Comparison of ENCODE assay signal across 19 cellular contexts in genomic region chr20:5061209-5061608, GRCh38. TPM values are rescaled to one million over a fixed set of nuclear protein-coding genes. Genes with fewer than 3 reads are reported as not detected.
DNase-seq lines count a peak whose midpoint lies in the region; ATAC-seq and TF ChIP-seq lines count a peak whose summit lies in the region.
"Had no signal": no experiment of that assay in that cellular context is flagged by ENCODE, and none has a peak within 500 bp of the region (broad histone marks: within the 10 kb centered on the region; RNA-seq: fewer than 3 reads in every experiment).

No MANE protein-coding gene starts in this region.

- no peak overlapping the region for H3K27ac ChIP-seq in H9 (ENCODE audit: insufficient read length, low read depth, low read length)
- H3K27ac ChIP-seq in PC-9, result peak overlapping the region; percentile 93
- no peak overlapping the region for H3K27ac ChIP-seq in endodermal cell (ENCODE audit: low read depth, low read length)
- H3K27ac ChIP-seq in trophoblast cell (ENCODE audit: low read depth, low read length), result peak overlapping the region; percentile 36
- H3K27ac ChIP-seq in suprapubic skin, result no peak overlapping the region
- H3K27ac ChIP-seq: BLaER1, heart right ventricle, HL-60, left ventricle myocardium inferior, right atrium auricular region had no signal

- H2AK5ac ChIP-seq in H9 (ENCODE audit: insufficient read length, low read length), result no peak overlapping the region
- H2AK5ac ChIP-seq in trophoblast cell (ENCODE audit: low read length), result no peak overlapping the region

- no peak overlapping the region for H2BK5ac ChIP-seq in H9 (ENCODE audit: insufficient read length, low read length)
- no peak overlapping the region for H2BK5ac ChIP-seq in trophoblast cell (ENCODE audit: low read depth, low read length, poor library complexity)

- H3K14ac ChIP-seq in H9 (ENCODE audit: insufficient read depth, low read length) (no peak overlapping the region), trophoblast cell (ENCODE audit: low read length) (no peak overlapping the region)

- H3K9me3 Mint-ChIP-seq in H9 (peaks cover 0 to 4% of the 10 kb centered on the region in 2 experiments; a peak in 1 of 5 replicates), endodermal cell (peaks cover 3% of the 10 kb centered on the region)
- H3K9me3 Mint-ChIP-seq in activated naive CD8-positive, alpha-beta T cell treated with anti-CD3 and anti-CD28 coated beads, Interleukin-2, amount 50 U/mL, for 24 hours, result no peaks in the 10 kb centered on the region
- H3K9me3 Mint-ChIP-seq: natural killer cell treated with Interleukin-12 subunit alpha and Interleukin-12 subunit beta and Interleukin-15 and Interleukin-18, amount 100 ng/mL, for 72 hours had no signal

- no peaks in the 10 kb centered on the region for H3K27me3 ChIP-seq in H9 (ENCODE audit: insufficient read depth, low read length)
- H3K27me3 ChIP-seq in PC-9 (ENCODE audit: insufficient read depth, low read depth), result no peaks in the 10 kb centered on the region
- no peaks in the 10 kb centered on the region for H3K27me3 ChIP-seq in endodermal cell (ENCODE audit: control insufficient read depth, insufficient read depth, low read length, poor library complexity, severe bottlenecking)
- H3K27me3 ChIP-seq in trophoblast cell (ENCODE audit: insufficient read depth, low read length), result no peaks in the 10 kb centered on the region
- no peaks in the 10 kb centered on the region for H3K27me3 ChIP-seq in suprapubic skin
- H3K27me3 ChIP-seq: BLaER1, heart right ventricle, right atrium auricular region had no signal

- H3K4me3 Mint-ChIP-seq in H9 (no peak overlapping the region), endodermal cell (no peak overlapping the region)
- H3K4me3 Mint-ChIP-seq in activated naive CD8-positive, alpha-beta T cell treated with anti-CD3 and anti-CD28 coated beads, Interleukin-2, amount 50 U/mL, for 24 hours, result no peak overlapping the region
- H3K4me3 Mint-ChIP-seq: activated naive CD8-positive, alpha-beta T cell; natural killer cell treated with Interleukin-12 subunit alpha and Interleukin-12 subunit beta and Interleukin-15 and Interleukin-18, amount 100 ng/mL, for 72 hours had no signal

- no peak overlapping the region for H2BK15ac ChIP-seq in H9 (ENCODE audit: low read depth, low read length)

- H3K4me1 Mint-ChIP-seq in H9 (peaks cover 15 to 16% of the 10 kb centered on the region in 2 experiments), endodermal cell (peaks cover 11% of the 10 kb centered on the region)
- H3K4me1 Mint-ChIP-seq in activated naive CD8-positive, alpha-beta T cell treated with anti-CD3 and anti-CD28 coated beads, Interleukin-2, amount 50 U/mL, for 24 hours, result peaks cover 12% of the 10 kb centered on the region

- H3K18ac ChIP-seq in H9 (ENCODE audit: insufficient read length, low read depth, low read length) (no peak overlapping the region), trophoblast cell (ENCODE audit: low read length) (no peak overlapping the region)

- H2BK120ac ChIP-seq in H9 (ENCODE audit: low read depth, low read length, poor library complexity, severe bottlenecking) (no peak overlapping the region), trophoblast cell (ENCODE audit: insufficient read depth, low read length, poor library complexity) (no peak overlapping the region)

- no peak overlapping the region for H4K8ac ChIP-seq in H9 (replicated peaks; ENCODE audit: insufficient read length, low read depth, low read length)
- H4K8ac ChIP-seq in trophoblast cell (ENCODE audit: low read depth, low read length), result no peak overlapping the region

- no peak overlapping the region for H3K56ac ChIP-seq in H9 (ENCODE audit: insufficient read length, low read depth, low read length)

- no peak overlapping the region for H2AFZ ChIP-seq in H9 (ENCODE audit: low read length)
- no peak overlapping the region for H2AFZ ChIP-seq in PC-9
- no peak overlapping the region for H2AFZ ChIP-seq in trophoblast cell (ENCODE audit: insufficient read depth, low read length, poor library complexity)

- intact Hi-C loops in PC-9 (cut with micrococcal nuclease; ENCODE audit: unreplicated experiment), result loop anchor here (1.0 to 2.0 kb wide), 2 partner anchors 12 to 40 kb away; no protein-coding TSS in a partner anchor

- H2BK12ac ChIP-seq in H9 (ENCODE audit: insufficient read length, low read depth, low read length) (peak overlapping the region; percentile 41), trophoblast cell (ENCODE audit: low read length) (no peak overlapping the region)

- no peak overlapping the region for H3K4ac ChIP-seq in H9 (ENCODE audit: low read depth, low read length)
- H3K4ac ChIP-seq in trophoblast cell (ENCODE audit: low read depth, low read length), result no peak overlapping the region

- no peak overlapping the region for H2BK20ac ChIP-seq in H9 (ENCODE audit: low read depth, low read length, poor library complexity, severe bottlenecking)

- H3F3A ChIP-seq in PC-9 (ENCODE audit: insufficient read depth, low read depth), result peaks cover 22% of the 10 kb centered on the region

- BruUV-seq in PC-9 (replicated peaks; lab: Mats Ljungman, UMichigan), result no TSS peak

- H3K79me2 ChIP-seq in H9 (ENCODE audit: insufficient read depth, low read length), result no peaks in the 10 kb centered on the region
- H3K79me2 ChIP-seq in PC-9 (ENCODE audit: low read depth), result no peaks in the 10 kb centered on the region
- H3K79me2 ChIP-seq in trophoblast cell (ENCODE audit: control insufficient read depth, insufficient read depth, low read length, poor library complexity), result no peaks in the 10 kb centered on the region

- H3K27ac Mint-ChIP-seq in H9, result peak overlapping the region in 1 of 3 experiments; percentile 84; a peak in 2 of 7 replicates
- peak overlapping the region; percentile 63 for H3K27ac Mint-ChIP-seq in endodermal cell
- H3K27ac Mint-ChIP-seq in activated naive CD8-positive, alpha-beta T cell treated with anti-CD3 and anti-CD28 coated beads, Interleukin-2, amount 50 U/mL, for 24 hours, result no peak overlapping the region
- H3K27ac Mint-ChIP-seq: activated naive CD8-positive, alpha-beta T cell had no signal

- H4K20me1 ChIP-seq in H9 (ENCODE audit: control insufficient read depth, insufficient read depth, insufficient read length), result no peaks in the 10 kb centered on the region
- H4K20me1 ChIP-seq in PC-9 (ENCODE audit: insufficient read depth), result no peaks in the 10 kb centered on the region
- H4K20me1 ChIP-seq: BLaER1 had no signal

- H3T11ph ChIP-seq in H9 (ENCODE audit: low read length), result no peak overlapping the region

- ATAC-seq in activated naive CD8-positive, alpha-beta T cell treated with anti-CD3 and anti-CD28 coated beads, Interleukin-2, amount 50 U/mL, for 24 hours, result no peak
- ATAC-seq: heart right ventricle; natural killer cell treated with Interleukin-12 subunit alpha and Interleukin-12 subunit beta and Interleukin-15 and Interleukin-18, amount 100 ng/mL, for 72 hours had no signal

- no peaks in the 10 kb centered on the region; the same call in 1 of the 2 replicates for H3K27me3 Mint-ChIP-seq in H9 (ENCODE audit: low read depth)
- H3K27me3 Mint-ChIP-seq in endodermal cell (ENCODE audit: insufficient read depth), result no peaks in the 10 kb centered on the region
- H3K27me3 Mint-ChIP-seq in activated naive CD8-positive, alpha-beta T cell treated with anti-CD3 and anti-CD28 coated beads, Interleukin-2, amount 50 U/mL, for 24 hours, result no peaks in the 10 kb centered on the region
- H3K27me3 Mint-ChIP-seq: activated naive CD8-positive, alpha-beta T cell; natural killer cell treated with Interleukin-12 subunit alpha and Interleukin-12 subunit beta and Interleukin-15 and Interleukin-18, amount 100 ng/mL, for 72 hours had no signal

- no peak for TF ChIP-seq CTCF in H9 (conservative IDR thresholded peaks at IDR 0.05)
- TF ChIP-seq CTCF in PC-9 (conservative IDR thresholded peaks at IDR 0.05), result no peak
- TF ChIP-seq CTCF in endodermal cell (conservative IDR thresholded peaks at IDR 0.05), result no peak
- TF ChIP-seq CTCF in GM20000 (IDR thresholded peaks at IDR 0.05; ENCODE audit: extremely low read depth, missing control alignments), result no peak
- no peak for TF ChIP-seq CTCF in suprapubic skin (IDR thresholded peaks at IDR 0.05)

- no peak overlapping the region for H3K4me3 ChIP-seq in PC-9
- H3K4me3 ChIP-seq in endodermal cell (ENCODE audit: low read length), result no peak overlapping the region
- H3K4me3 ChIP-seq in trophoblast cell (ENCODE audit: low read depth, low read length), result no peak overlapping the region
- no peak overlapping the region for H3K4me3 ChIP-seq in suprapubic skin
- H3K4me3 ChIP-seq: BLaER1, heart right ventricle, left ventricle myocardium inferior, right atrium auricular region had no signal

- no peak overlapping the region for H3K23ac ChIP-seq in H9 (ENCODE audit: insufficient read length, low read depth, low read length)
- H3K23ac ChIP-seq in trophoblast cell (ENCODE audit: low read length), result no peak overlapping the region

- H4K5ac ChIP-seq in H9 (ENCODE audit: insufficient read length, low read depth, low read length), result no peak overlapping the region

- H4K12ac ChIP-seq in trophoblast cell (ENCODE audit: low read depth, low read length), result no peak overlapping the region

- POLR2A ChIA-PET in PC-9 (lab: Charles Lee; ENCODE audit: unreplicated experiment), result no interaction called here

- no peaks in the 10 kb centered on the region for H3K36me3 ChIP-seq in PC-9 (ENCODE audit: low read depth)
- H3K36me3 ChIP-seq in endodermal cell (ENCODE audit: control insufficient read depth, insufficient read depth, low read length), result no peaks in the 10 kb centered on the region
- H3K36me3 ChIP-seq in trophoblast cell (ENCODE audit: control insufficient read depth in 1 of 2, insufficient read depth in 2 of 2, low read length in 2 of 2), result no peaks in the 10 kb centered on the region
- no peaks in the 10 kb centered on the region for H3K36me3 ChIP-seq in suprapubic skin
- H3K36me3 ChIP-seq: BLaER1, heart right ventricle, left ventricle myocardium inferior, right atrium auricular region had no signal

- no peak for TF ChIP-seq POLR2A in suprapubic skin (IDR thresholded peaks at IDR 0.05)

- H3K9me3 ChIP-seq in H9 (ENCODE audit: control insufficient read depth, low read depth, low read length) (no peaks in the 10 kb centered on the region), PC-9 (ENCODE audit: insufficient read depth, low read depth) (no peaks in the 10 kb centered on the region), endodermal cell (ENCODE audit: control insufficient read depth, low read length) (no peaks in the 10 kb centered on the region), trophoblast cell (ENCODE audit: insufficient read depth, low read depth, low read length) (no peaks in the 10 kb centered on the region), suprapubic skin (no peaks in the 10 kb centered on the region)
- H3K9me3 ChIP-seq: BLaER1, left ventricle myocardium inferior had no signal

- WGBS in H9 (ENCODE audit: extremely low coverage, insufficient read length, low lambda C conversion rate), result no CpG with 5 or more reads among the region's 1 CpG
- WGBS in endodermal cell (ENCODE audit: insufficient coverage in 1 of 2, insufficient read length in 1 of 2), 2 experiments, result 75 to 85% methylated on average over 1 of the region's 1 CpG
- WGBS in trophoblast cell (ENCODE audit: extremely low coverage, insufficient coverage, insufficient read length), result no CpG with 5 or more reads among the region's 1 CpG
- WGBS in suprapubic skin, result 80% methylated on average over 1 of the region's 1 CpG

- H3K4me2 ChIP-seq in H9 (ENCODE audit: insufficient read depth, insufficient read length, low read length) (no peak overlapping the region), PC-9 (peak overlapping the region; percentile 54), trophoblast cell (ENCODE audit: low read length) (no peak overlapping the region)
- H3K4me2 ChIP-seq: BLaER1 had no signal

- DNase-seq in H9, result peak; percentile 52
- DNase-seq in PC-9, result peak; percentile 77 to 96
- peak; percentile 82 for DNase-seq in endodermal cell
- peak; percentile 60 to 81 for DNase-seq in trophoblast cell
- DNase-seq in GM20000 (ENCODE audit: low spot score), result no peak
- no peak for DNase-seq in globus pallidus (ENCODE audit: low spot score)
- DNase-seq in suprapubic skin (ENCODE audit: low spot score in 2 of 2), result no peak
- no peak for DNase-seq in activated naive CD8-positive, alpha-beta T cell treated with anti-CD3 and anti-CD28 coated beads, Interleukin-2, amount 50 U/mL, for 24 hours
- DNase-seq: activated CD4-positive, alpha-beta T cell treated with anti-CD3 and anti-CD28 coated beads for 1 hour; GOT3; heart right ventricle; left ventricle myocardium inferior; NCI-H2107; stimulated activated CD4-positive, alpha-beta T cell treated with anti-CD3 and anti-CD28 coated beads, Interleukin-4, amount 100 ng/mL, for 1 hour had no signal

- CTCF ChIA-PET in PC-9 (lab: Charles Lee), result no interaction called here

- H3K79me1 ChIP-seq in H9 (ENCODE audit: insufficient read depth, low read depth, low read length, poor library complexity, severe bottlenecking) (no peaks in the 10 kb centered on the region), trophoblast cell (ENCODE audit: low read length) (peaks cover 5% of the 10 kb centered on the region)

- H4K91ac ChIP-seq in H9 (ENCODE audit: insufficient read length, low read depth, low read length) (no peak overlapping the region), trophoblast cell (ENCODE audit: low read depth, low read length) (no peak overlapping the region)

- H3K9me2 ChIP-seq in PC-9 (ENCODE audit: insufficient read depth), result no peaks in the 10 kb centered on the region

- H3K36me3 Mint-ChIP-seq in H9 (ENCODE audit: insufficient read depth in 1 of 3, low read depth in 3 of 3) (no peaks in the 10 kb centered on the region), endodermal cell (ENCODE audit: low read depth) (no peaks in the 10 kb centered on the region)
- no peaks in the 10 kb centered on the region for H3K36me3 Mint-ChIP-seq in activated naive CD8-positive, alpha-beta T cell treated with anti-CD3 and anti-CD28 coated beads, Interleukin-2, amount 50 U/mL, for 24 hours (ENCODE audit: low read depth)
- H3K36me3 Mint-ChIP-seq: activated naive CD8-positive, alpha-beta T cell; natural killer cell treated with Interleukin-12 subunit alpha and Interleukin-12 subunit beta and Interleukin-15 and Interleukin-18, amount 100 ng/mL, for 72 hours had no signal

- H3K4me1 ChIP-seq in H9 (ENCODE audit: insufficient read depth, low read length) (no peaks in the 10 kb centered on the region), PC-9 (replicated peaks; ENCODE audit: insufficient read depth) (peaks cover 42% of the 10 kb centered on the region), endodermal cell (ENCODE audit: control insufficient read depth, insufficient read depth, low read length) (no peaks in the 10 kb centered on the region), trophoblast cell (ENCODE audit: control insufficient read depth in 1 of 2, insufficient read depth in 2 of 2, low read length in 2 of 2) (peaks cover 0 to 7% of the 10 kb centered on the region in 2 experiments), suprapubic skin (no peaks in the 10 kb centered on the region)
- H3K4me1 ChIP-seq: left ventricle myocardium inferior, right atrium auricular region had no signal

- H3K9ac ChIP-seq in H9 (ENCODE audit: extremely low read depth, insufficient read length, low read length) (no peak overlapping the region), endodermal cell (ENCODE audit: extremely low read depth, low read length, poor library complexity, severe bottlenecking) (no peak overlapping the region), trophoblast cell (ENCODE audit: low read length) (no peak overlapping the region)
- H3K9ac ChIP-seq: BLaER1 had no signal

- H3K23me2 ChIP-seq in H9 (ENCODE audit: insufficient read length, low read depth, low read length, poor library complexity, severe bottlenecking), result no peaks in the 10 kb centered on the region

- TF ChIP-seq EP300 in suprapubic skin (IDR thresholded peaks at IDR 0.05), result no peak

RNA-seq across cellular contexts. Expression of gene TMEM230, which starts 51.7 kb away (rescaled TPM):
- 62.3 and 64.3 TPM in 2 replicates for total RNA-seq in H9 (2021)
- 73.1 and 94.3 TPM in 2 replicates for total RNA-seq in PC-9 (2021)
- total RNA-seq in endodermal cell, result 10 to 100 TPM; 80.3 to 83.3 TPM
- polyA plus RNA-seq in endodermal cell (2013, experiment 1 of 2), result 119 TPM
- polyA plus RNA-seq in endodermal cell (2013, experiment 2 of 2), result 107 TPM
- 109 and 115 TPM in 2 replicates for polyA plus RNA-seq in trophoblast cell (2013)
- total RNA-seq in suprapubic skin, result 10 to 100 TPM; 33.0 to 69.4 (median 43.3) TPM

RNA-seq across cellular contexts. Expression of gene PCNA, which starts 58.5 kb away (rescaled TPM):
- total RNA-seq in H9 (2021) (274 and 284 TPM in 2 replicates), PC-9 (2021) (164 and 207 TPM in 2 replicates), endodermal cell (100 to 1,000 TPM; 168 to 169 TPM), suprapubic skin (10 to 100 TPM; 21.9 to 60.0 (median 54.1) TPM)
- 270 TPM for polyA plus RNA-seq in endodermal cell (2013, experiment 1 of 2)
- polyA plus RNA-seq in endodermal cell (2013, experiment 2 of 2), result 257 TPM
- 125 and 128 TPM in 2 replicates for polyA plus RNA-seq in trophoblast cell (2013)

RNA-seq across cellular contexts. Expression of gene SLC23A2, which starts 59.9 kb away (rescaled TPM):
- total RNA-seq in H9 (2021) (16.3 and 16.5 TPM in 2 replicates), PC-9 (2021) (20.4 and 22.3 TPM in 2 replicates), endodermal cell (10 to 100 TPM; 12.3 to 13.7 TPM), suprapubic skin (10 to 100 TPM; 10.5 to 29.0 (median 20.4) TPM)
- polyA plus RNA-seq in endodermal cell (2013, experiment 1 of 2), result 12.2 TPM
- 10.7 TPM for polyA plus RNA-seq in endodermal cell (2013, experiment 2 of 2)
- polyA plus RNA-seq in trophoblast cell (2013), result 11.9 and 12.4 TPM in 2 replicates

Comparison
In these comparisons a context has a peak if more than half of its experiments do, and no peak if none do; other contexts are left out.
1. DNase-seq: peak in H9 (single experiment), PC-9 (2 of 2), endodermal cell (single experiment) and trophoblast cell (2 of 2); none in GM20000 (single experiment), globus pallidus (single experiment), suprapubic skin (0 of 2) and activated naive CD8-positive, alpha-beta T cell treated with anti-CD3 and anti-CD28 coated beads, Interleukin-2, amount 50 U/mL, for 24 hours (single experiment).
2. H3K27ac ChIP-seq: peak in PC-9 (single experiment) and trophoblast cell (single experiment); none in H9 (single experiment), endodermal cell (single experiment) and suprapubic skin (single experiment).